Comparison of ENCODE assay signal across 22 cellular contexts in the genomic region with DNA sequence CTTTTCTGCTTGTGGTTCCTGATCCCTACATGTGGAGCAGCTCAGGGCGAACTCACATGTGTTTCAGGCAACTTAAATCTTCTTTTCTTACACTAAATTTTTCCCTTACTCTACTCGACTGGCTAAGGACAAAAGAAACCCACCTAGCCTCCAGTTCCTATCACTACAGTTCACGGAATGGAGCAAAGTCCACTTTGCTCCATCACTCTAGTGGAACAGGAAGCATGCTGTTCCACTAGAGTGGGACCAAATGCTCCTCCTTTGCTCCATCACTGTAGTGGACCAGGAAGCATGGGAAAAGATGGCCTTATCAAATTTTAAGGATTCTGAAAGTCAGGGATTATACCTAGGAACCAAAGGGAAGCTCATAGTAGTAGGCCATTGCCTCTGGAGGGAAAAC.
"Had no signal": no experiment of that assay in that cellular context is flagged by ENCODE, and none has a peak within 500 bp of the region (broad histone marks: within the 10 kb centered on the region; RNA-seq: fewer than 3 reads in every experiment).

No MANE protein-coding gene starts in this region.

- ATAC-seq: gastroesophageal sphincter; left lung; lower lobe of right lung; natural killer cell treated with Interleukin-12 subunit alpha and Interleukin-12 subunit beta and Interleukin-15 and Interleukin-18, amount 100 ng/mL, for 72 hours had no signal

- FAIRE-seq: small intestine had no signal

- H3K27ac ChIP-seq: esophagus squamous epithelium, gastroesophageal sphincter, left lung, lower lobe of right lung, neural progenitor cell, ovary, right atrium auricular region, suprapubic skin, thyroid gland, upper lobe of left lung, uterus had no signal

- H3K4me1 ChIP-seq: esophagus squamous epithelium, gastroesophageal sphincter, lower lobe of right lung, neural progenitor cell, right atrium auricular region, suprapubic skin, thyroid gland, upper lobe of left lung, uterus had no signal

- H3K9ac ChIP-seq: neural progenitor cell had no signal

- H3K27me3 ChIP-seq: esophagus squamous epithelium, gastroesophageal sphincter, left lung, neural progenitor cell, ovary, right atrium auricular region, suprapubic skin, thyroid gland, upper lobe of left lung, uterus had no signal

- H3K4me1 Mint-ChIP-seq: memory B cell, mesothelial cell of epicardium, neural progenitor cell had no signal

- H3K9me3 ChIP-seq: esophagus squamous epithelium, gastroesophageal sphincter, lower lobe of right lung, ovary, right atrium auricular region, thyroid gland, upper lobe of left lung, uterus had no signal

- H3K36me3 ChIP-seq: esophagus squamous epithelium, gastroesophageal sphincter, left lung, lower lobe of right lung, neural progenitor cell, ovary, right atrium auricular region, suprapubic skin, thyroid gland, upper lobe of left lung, uterus had no signal

- H3K4me3 ChIP-seq: esophagus squamous epithelium, gastroesophageal sphincter, left lung, lower lobe of right lung, neural progenitor cell, ovary, right atrium auricular region, suprapubic skin, thyroid gland, upper lobe of left lung, uterus had no signal

- H3K4me3 Mint-ChIP-seq: dendritic cell treated with granulocyte-macrophage colony-stimulating factor and Interleukin-4, amounts not matched to agents 40 ng/mL and 50 ng/mL, for 4 days; memory B cell; mesothelial cell of epicardium; natural killer cell treated with Interleukin-12 subunit alpha and Interleukin-12 subunit beta and Interleukin-15 and Interleukin-18, amount 100 ng/mL, for 72 hours; neural progenitor cell had no signal

- H3K4me2 ChIP-seq: neural progenitor cell had no signal

- H3K27me3 Mint-ChIP-seq: dendritic cell treated with granulocyte-macrophage colony-stimulating factor and Interleukin-4, amounts not matched to agents 40 ng/mL and 50 ng/mL, for 4 days had no signal

- DNase-seq: esophagus squamous epithelium; foreskin fibroblast; glutamatergic neuron; islet precursor cell; left lung; lower lobe of right lung; nucleus accumbens; ovary; small intestine; stimulated activated CD4-positive, alpha-beta T cell treated with anti-CD3 and anti-CD28 coated beads, Interleukin-12 subunit alpha, Interleukin-12 subunit beta, amount 100 ng/mL, for 4 hours; stimulated activated naive CD4-positive, alpha-beta T cell; thyroid gland; upper lobe of left lung; uterus had no signal

- H3K27ac Mint-ChIP-seq: dendritic cell treated with granulocyte-macrophage colony-stimulating factor and Interleukin-4, amounts not matched to agents 40 ng/mL and 50 ng/mL, for 4 days; memory B cell; mesothelial cell of epicardium; neural progenitor cell had no signal

- H2AFZ ChIP-seq: neural progenitor cell had no signal
